Comparison of ENCODE assay signal across 26 cellular contexts in genomic region chr9:88060746-88061145, GRCh38.
"Had no signal": no experiment of that assay in that cellular context is flagged by ENCODE, and none has a peak within 500 bp of the region (broad histone marks: within the 10 kb centered on the region; RNA-seq: fewer than 3 reads in every experiment).

No MANE protein-coding gene starts in this region.

- H2AFZ ChIP-seq: hepatocyte, neural progenitor cell had no signal

- H3K79me2 ChIP-seq: hepatocyte had no signal

- H3K27ac ChIP-seq: adrenal gland, ascending aorta, gastrocnemius medialis, hepatocyte, lower lobe of right lung, neural progenitor cell, testis, transverse colon had no signal

- H3K4me2 ChIP-seq: hepatocyte, neural progenitor cell had no signal

- H3K9ac ChIP-seq: neural progenitor cell had no signal

- DNase-seq: activated CD4-positive, alpha-beta T cell treated with anti-CD3 and anti-CD28 coated beads for 4 hours; activated CD4-positive, alpha-beta T cell treated with anti-CD3 and anti-CD28 coated beads, Interleukin-2, amount 50 U/mL, for 48 hours; activated CD4-positive, CD25-positive, alpha-beta regulatory T cell; activated CD8-positive, alpha-beta memory T cell treated with anti-CD3 and anti-CD28 coated beads for 24 hours; activated effector memory CD4-positive, alpha-beta T cell treated with Interleukin-2 at 50 U/mL for 16 hours; activated naive CD4-positive, alpha-beta T cell treated with Interleukin-2 at 50 U/mL for 16 hours; activated naive CD8-positive, alpha-beta T cell treated with anti-CD3 and anti-CD28 coated beads for 36 hours; adrenal gland; caudate nucleus; cortex of kidney; effector memory CD8-positive, alpha-beta T cell; erythroblast; gastrocnemius medialis; lower lobe of right lung; mesenchymal stem cell; natural killer cell; posterior cingulate gyrus; right cardiac atrium; stimulated activated CD4-positive, alpha-beta T cell treated with anti-CD3 and anti-CD28 coated beads, Interleukin-4, amount 100 ng/mL, for 1 hour; stimulated activated naive CD8-positive, alpha-beta T cell treated with anti-CD3 and anti-CD28 coated beads, Interleukin-15, Interleukin-2, amounts not matched to agents 100 U/mL and 50 U/mL, for 24 hours; testis; transverse colon had no signal

- H3K9me3 ChIP-seq: adrenal gland, ascending aorta, gastrocnemius medialis, lower lobe of right lung, testis, transverse colon had no signal

- H3K27me3 ChIP-seq: adrenal gland, ascending aorta, gastrocnemius medialis, hepatocyte, neural progenitor cell, testis, transverse colon had no signal

- FAIRE-seq: keratinocyte had no signal

- H3K4me1 ChIP-seq: adrenal gland, ascending aorta, gastrocnemius medialis, lower lobe of right lung, neural progenitor cell, testis had no signal

- H3K36me3 ChIP-seq: adrenal gland, ascending aorta, gastrocnemius medialis, lower lobe of right lung, neural progenitor cell, transverse colon had no signal

- H3K4me3 ChIP-seq: adrenal gland, ascending aorta, gastrocnemius medialis, hepatocyte, lower lobe of right lung, neural progenitor cell, testis, transverse colon had no signal
